1 cellular context compared by ENCODE assay signal in the genomic region with DNA sequence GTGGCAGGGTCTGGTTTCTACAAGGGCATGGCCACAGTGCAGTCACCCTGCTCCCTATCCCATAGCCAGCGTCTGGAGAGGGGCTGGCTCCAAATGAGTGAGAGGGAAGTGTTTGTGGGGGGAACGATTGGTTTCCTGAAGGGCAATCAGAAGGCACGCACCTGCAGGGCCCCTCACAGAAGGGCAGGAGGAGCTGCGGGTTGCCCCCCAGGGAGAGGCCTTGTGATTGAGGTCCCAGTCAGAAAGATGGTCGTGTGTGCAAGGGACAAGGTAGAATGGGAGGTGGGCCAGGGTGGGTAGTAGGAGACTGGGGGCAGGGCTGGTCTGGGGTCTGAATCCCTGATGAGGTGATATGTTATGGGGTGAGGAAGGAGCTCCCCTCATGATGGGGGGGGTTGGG.
TF ChIP-seq lines count a peak whose summit lies in the region.

No MANE protein-coding gene starts in this region.

TF ChIP-seq in K562, 482 proteins besides CTCF, POLR2A, EP300 and RAD21:
- TF ChIP-seq, protein P1, sequence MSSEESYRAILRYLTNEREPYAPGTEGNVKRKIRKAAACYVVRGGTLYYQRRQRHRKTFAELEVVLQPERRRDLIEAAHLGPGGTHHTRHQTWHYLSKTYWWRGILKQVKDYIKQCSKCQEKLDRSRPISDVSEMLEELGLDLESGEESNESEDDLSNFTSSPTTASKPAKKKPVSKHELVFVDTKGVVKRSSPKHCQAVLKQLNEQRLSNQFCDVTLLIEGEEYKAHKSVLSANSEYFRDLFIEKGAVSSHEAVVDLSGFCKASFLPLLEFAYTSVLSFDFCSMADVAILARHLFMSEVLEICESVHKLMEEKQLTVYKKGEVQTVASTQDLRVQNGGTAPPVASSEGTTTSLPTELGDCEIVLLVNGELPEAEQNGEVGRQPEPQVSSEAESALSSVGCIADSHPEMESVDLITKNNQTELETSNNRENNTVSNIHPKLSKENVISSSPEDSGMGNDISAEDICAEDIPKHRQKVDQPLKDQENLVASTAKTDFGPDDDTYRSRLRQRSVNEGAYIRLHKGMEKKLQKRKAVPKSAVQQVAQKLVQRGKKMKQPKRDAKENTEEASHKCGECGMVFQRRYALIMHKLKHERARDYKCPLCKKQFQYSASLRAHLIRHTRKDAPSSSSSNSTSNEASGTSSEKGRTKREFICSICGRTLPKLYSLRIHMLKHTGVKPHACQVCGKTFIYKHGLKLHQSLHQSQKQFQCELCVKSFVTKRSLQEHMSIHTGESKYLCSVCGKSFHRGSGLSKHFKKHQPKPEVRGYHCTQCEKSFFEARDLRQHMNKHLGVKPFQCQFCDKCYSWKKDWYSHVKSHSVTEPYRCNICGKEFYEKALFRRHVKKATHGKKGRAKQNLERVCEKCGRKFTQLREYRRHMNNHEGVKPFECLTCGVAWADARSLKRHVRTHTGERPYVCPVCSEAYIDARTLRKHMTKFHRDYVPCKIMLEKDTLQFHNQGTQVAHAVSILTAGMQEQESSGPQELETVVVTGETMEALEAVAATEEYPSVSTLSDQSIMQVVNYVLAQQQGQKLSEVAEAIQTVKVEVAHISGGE (CRISPR knock-in tag; IDR thresholded peaks at IDR 0.05), result 0 out of 6 replicates have a peak, but pooled peaks of 1 of the 3 experiments have one; percentile 1
- TF ChIP-seq TEAD2 (tag; IDR thresholded peaks at IDR 0.05) (no peak), ZNF695 (CRISPR knock-in tag; IDR thresholded peaks at IDR 0.05) (no peak), RBBP5 (IDR thresholded peaks at IDR 0.05; ENCODE audit: borderline replicate concordance, insufficient read depth, low read length, poor library complexity, severe bottlenecking) (no peak)
- TF ChIP-seq, protein P2, sequence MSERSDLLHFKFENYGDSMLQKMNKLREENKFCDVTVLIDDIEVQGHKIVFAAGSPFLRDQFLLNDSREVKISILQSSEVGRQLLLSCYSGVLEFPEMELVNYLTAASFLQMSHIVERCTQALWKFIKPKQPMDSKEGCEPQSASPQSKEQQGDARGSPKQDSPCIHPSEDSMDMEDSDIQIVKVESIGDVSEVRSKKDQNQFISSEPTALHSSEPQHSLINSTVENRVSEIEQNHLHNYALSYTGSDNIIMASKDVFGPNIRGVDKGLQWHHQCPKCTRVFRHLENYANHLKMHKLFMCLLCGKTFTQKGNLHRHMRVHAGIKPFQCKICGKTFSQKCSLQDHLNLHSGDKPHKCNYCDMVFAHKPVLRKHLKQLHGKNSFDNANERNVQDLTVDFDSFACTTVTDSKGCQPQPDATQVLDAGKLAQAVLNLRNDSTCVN (CRISPR knock-in tag; IDR thresholded peaks at IDR 0.05), result 0 out of 2 replicates have a peak, but pooled peaks have one; percentile 8
